ENCODE assay signal across 21 cellular contexts in genomic region chr11:40291304-40292100, GRCh38.
DNase-seq lines count a peak whose midpoint lies in the region; ATAC-seq and TF ChIP-seq lines count a peak whose summit lies in the region.
"Had no signal": no experiment of that assay in that cellular context is flagged by ENCODE, and none has a peak within 500 bp of the region (broad histone marks: within the 10 kb centered on the region; RNA-seq: fewer than 3 reads in every experiment).

No MANE protein-coding gene starts in this region.

- H3K36me3 Mint-ChIP-seq in Calu3 (ENCODE audit: insufficient read depth, unreplicated experiment), result no peaks in the 10 kb centered on the region

- TF ChIP-seq POLR2A in lower leg skin (IDR thresholded peaks at IDR 0.05), result no peak

- no peak overlapping the region for H3K4me3 Mint-ChIP-seq in Calu3 (ENCODE audit: low read depth, unreplicated experiment)

- peak overlapping the region; percentile 32 for H3K27ac ChIP-seq in caudate nucleus (ENCODE audit: low read depth, low read length)
- H3K27ac ChIP-seq: GM23248, right lobe of liver, SJSA1, thoracic aorta had no signal

- intact Hi-C loops in lower leg skin (cut with DNase I; ENCODE audit: low total_unique reads), result loop anchor here (10.0 kb wide), 1 partner anchor 1127 kb away; no protein-coding TSS in a partner anchor
- intact Hi-C loops in Calu3 (cut with micrococcal nuclease; ENCODE audit: unreplicated experiment), result no loop called here

- 71 to 76% methylated on average over 10 of the region's 10 CpGs for WGBS in lower leg skin, 2 donors

- no TSS peak for BruUV-seq in Calu3 (replicated peaks; lab: Mats Ljungman, UMichigan)

- no peak overlapping the region for H3K27ac Mint-ChIP-seq in Calu3 (ENCODE audit: unreplicated experiment)
- H3K27ac Mint-ChIP-seq: naive thymus-derived CD4-positive, alpha-beta T cell had no signal

- ATAC-seq in activated CD4-positive, CD25-positive, alpha-beta regulatory T cell treated with anti-CD3 and anti-CD28 coated beads, Interleukin-2, amount 50 U/mL, for 24 hours, result no peak
- ATAC-seq: left colon; naive thymus-derived CD4-positive, alpha-beta T cell; right lobe of liver had no signal

- DNase-seq in NCI-H69 (lab: John Stamatoyannopoulos, UW), result peak; percentile 85
- DNase-seq in caudate nucleus (lab: John Stamatoyannopoulos, UW), result peak in 14 of 61 donors; percentile 6 to 73 (median 40)
- DNase-seq in medulla oblongata (ENCODE audit: extremely low spot score), result peak; percentile 70
- DNase-seq in retina, result peak; percentile 39
- no peak for DNase-seq in lower leg skin (ENCODE audit: low spot score in 2 of 2)
- no peak for DNase-seq in NCI-H1436 (lab: John Stamatoyannopoulos, UW)
- DNase-seq in Calu3, result no peak
- DNase-seq: activated CD4-positive, alpha-beta T cell treated with anti-CD3 and anti-CD28 coated beads for 48 hours; activated CD8-positive, alpha-beta memory T cell treated with anti-CD3 and anti-CD28 coated beads, Interleukin-2, amount 50 U/mL, for 48 hours; activated naive CD4-positive, alpha-beta T cell; GM23248; left colon; naive thymus-derived CD4-positive, alpha-beta T cell; NCI-H146; NCI-H226; right lobe of liver; stimulated activated CD4-positive, alpha-beta T cell treated with anti-CD3 and anti-CD28 coated beads, Interleukin-2, amount 100 ng/mL, for 24 hours; T-helper 9 cell had no signal

- CTCF ChIA-PET in Calu3 (lab: Charles Lee), result no interaction called here

- H3K4me3 ChIP-seq in lower leg skin (ENCODE audit: low read depth, poor library complexity, severe bottlenecking), result no peak overlapping the region
- H3K4me3 ChIP-seq: GM23248, SJSA1 had no signal

- TF ChIP-seq CTCF in lower leg skin (IDR thresholded peaks at IDR 0.05) (no peak), Calu3 (IDR thresholded peaks at IDR 0.05; ENCODE audit: unreplicated experiment) (no peak)

- no peaks in the 10 kb centered on the region for H3K9me3 Mint-ChIP-seq in Calu3 (ENCODE audit: low read depth, unreplicated experiment)

- no peaks in the 10 kb centered on the region for H3K4me1 Mint-ChIP-seq in Calu3 (ENCODE audit: low read depth, unreplicated experiment)

- H3K27me3 Mint-ChIP-seq in Calu3 (ENCODE audit: unreplicated experiment), result no peaks in the 10 kb centered on the region

Comparison
In these comparisons a context has a peak if more than half of its experiments do, and no peak if none do; other contexts are left out.
1. DNase-seq: peak in NCI-H69 (single experiment), medulla oblongata (single experiment) and retina (single experiment); none in lower leg skin (0 of 2), NCI-H1436 (single experiment) and Calu3 (single experiment).